Comparison of ENCODE assay signal across 8 cellular contexts in genomic region chr18:44681039-44681595, GRCh38. TPM values are rescaled to one million over a fixed set of nuclear protein-coding genes. Genes with fewer than 3 reads are reported as not detected.
DNase-seq lines count a peak whose midpoint lies in the region; ATAC-seq and FAIRE-seq lines count a peak whose summit lies in the region.

No MANE protein-coding gene starts in this region.

- intact Hi-C loops in right cardiac atrium (cut with DNase I), result loop anchor here in 1 of 4 donors (5.0 kb wide), 2 partner anchors 111 to 216 kb away; no protein-coding TSS in a partner anchor

- no peak overlapping the region for H3K4me3 Mint-ChIP-seq in T-helper 1 cell treated with Interleukin-12 subunit alpha and Interleukin-12 subunit beta and Interleukin-4 antibody, amounts not matched to agents 30 μg/mL and 1 μg/mL, for 36 hours
- peak overlapping the region in 2 of 3 donors; percentile 77 to 87 for H3K4me3 Mint-ChIP-seq in T-cell

- H3K27ac Mint-ChIP-seq in T-helper 1 cell treated with Interleukin-12 subunit alpha and Interleukin-12 subunit beta and Interleukin-4 antibody, amounts not matched to agents 30 μg/mL and 1 μg/mL, for 36 hours, result peak overlapping the region; percentile 76
- H3K27ac Mint-ChIP-seq in T-cell, result peak overlapping the region in 1 of 2 donors; percentile 45

- POLR2A ChIA-PET in T-cell (lab: Charles Lee), result no interaction called here

- peak overlapping the region; percentile 92 for H3K4me3 ChIP-seq in right cardiac atrium (ENCODE audit: low read length)
- H3K4me3 ChIP-seq in small intestine (ENCODE audit: low read depth in 1 of 2, low read length in 2 of 2), result peak overlapping the region; percentile 56 to 58

- H3K27ac ChIP-seq in right cardiac atrium (ENCODE audit: low read length) (peak overlapping the region; percentile 53), small intestine (ENCODE audit: low read depth in 1 of 2, low read length in 1 of 2) (peak overlapping the region in 1 of 2 donors; percentile 57)

- DNase-seq in T-helper 1 cell, result no peak
- DNase-seq in T-cell, result no peak
- no peak for DNase-seq in right cardiac atrium
- DNase-seq in small intestine, result no peak
- no peak for DNase-seq in activated CD4-positive, alpha-beta T cell treated with anti-CD3 and anti-CD28 coated beads for 1 hour

- no peak for ATAC-seq in T-cell (replicated peaks in 1 of 4)
- no peak for ATAC-seq in right cardiac atrium
- ATAC-seq in HG03571 (IDR thresholded peaks at IDR 0.05; ENCODE audit: unreplicated experiment), result no peak
- ATAC-seq in HG03565 (IDR thresholded peaks at IDR 0.05; ENCODE audit: unreplicated experiment), result no peak

- H3K4me1 Mint-ChIP-seq in T-helper 1 cell treated with Interleukin-12 subunit alpha and Interleukin-12 subunit beta and Interleukin-4 antibody, amounts not matched to agents 30 μg/mL and 1 μg/mL, for 36 hours (ENCODE audit: low read depth), result peaks cover 11% of the 10 kb centered on the region
- peaks cover 0 to 4% (median 4%) of the 10 kb centered on the region in 3 donors for H3K4me1 Mint-ChIP-seq in T-cell

- H3K36me3 ChIP-seq in small intestine (ENCODE audit: control insufficient read depth in 2 of 2, insufficient read depth in 2 of 2, low read length in 2 of 2), result no peaks in the 10 kb centered on the region

- FAIRE-seq in small intestine (lab: Jason Lieb, UNC), result no peak

- H3K9me3 ChIP-seq in right cardiac atrium (ENCODE audit: control insufficient read depth, low read length) (no peaks in the 10 kb centered on the region), small intestine (ENCODE audit: control insufficient read depth, low read depth) (no peaks in the 10 kb centered on the region)

- WGBS in right cardiac atrium, result 4% methylated on average over 18 of the region's 18 CpGs
- WGBS in small intestine, 3 donors, result 3 to 7% (median 4%) methylated on average over 18 of the region's 18 CpGs

- H3K27me3 ChIP-seq in right cardiac atrium (ENCODE audit: control insufficient read depth, insufficient read depth) (no peaks in the 10 kb centered on the region), small intestine (ENCODE audit: control insufficient read depth in 2 of 2, insufficient read depth in 2 of 2, low read length in 2 of 2) (peaks cover 0 to 2% of the 10 kb centered on the region in 2 donors)

- H3K27me3 Mint-ChIP-seq in T-helper 1 cell treated with Interleukin-12 subunit alpha and Interleukin-12 subunit beta and Interleukin-4 antibody, amounts not matched to agents 30 μg/mL and 1 μg/mL, for 36 hours (ENCODE audit: low read depth), result peaks cover 22% of the 10 kb centered on the region
- peaks cover 20 to 22% of the 10 kb centered on the region in 2 donors for H3K27me3 Mint-ChIP-seq in T-cell

- H3K9me3 Mint-ChIP-seq in T-helper 1 cell treated with Interleukin-12 subunit alpha and Interleukin-12 subunit beta and Interleukin-4 antibody, amounts not matched to agents 30 μg/mL and 1 μg/mL, for 36 hours, result no peaks in the 10 kb centered on the region
- H3K9me3 Mint-ChIP-seq in T-cell, result no peaks in the 10 kb centered on the region

- H3K36me3 Mint-ChIP-seq in T-helper 1 cell treated with Interleukin-12 subunit alpha and Interleukin-12 subunit beta and Interleukin-4 antibody, amounts not matched to agents 30 μg/mL and 1 μg/mL, for 36 hours (ENCODE audit: low read depth), result no peaks in the 10 kb centered on the region
- no peaks in the 10 kb centered on the region for H3K36me3 Mint-ChIP-seq in T-cell

- H3K4me1 ChIP-seq in right cardiac atrium (ENCODE audit: control insufficient read depth, insufficient read depth, low read length), result no peaks in the 10 kb centered on the region
- peaks cover 0 to 5% of the 10 kb centered on the region in 2 donors for H3K4me1 ChIP-seq in small intestine (ENCODE audit: control insufficient read depth in 2 of 2, insufficient read depth in 1 of 2, low read depth in 1 of 2, low read length in 1 of 2)

- CTCF ChIA-PET in T-cell (lab: Charles Lee), result no interaction called here

RNA-seq across cellular contexts. Expression of gene SETBP1, which starts 0.4 kb away (rescaled TPM):
- 1 to 10 TPM; 1.6 to 5.7 (median 3.2) TPM for total RNA-seq in T-cell
- 10 to 100 TPM; 16.4 to 24.1 (median 19.8) TPM for total RNA-seq in right cardiac atrium
- polyA plus RNA-seq in right cardiac atrium, result 2.0 TPM
- 1 to 10 TPM in 1 of 3 donors, under 1 TPM in 1, not detected in 1; 0.54 to 1.8 TPM for polyA plus RNA-seq in small intestine
